11 cellular contexts compared by ENCODE assay signal in genomic region chr2:1990724-1991123, GRCh38.
A peak's percentile ranks its signal among the peaks of the same experiment; 100 is the strongest.
DNase-seq lines count a peak whose midpoint lies in the region; ATAC-seq, FAIRE-seq and TF ChIP-seq lines count a peak whose summit lies in the region.
"Had no signal": no experiment of that assay in that cellular context is flagged by ENCODE, and none has a peak within 500 bp of the region (broad histone marks: within the 10 kb centered on the region; RNA-seq: fewer than 3 reads in every experiment).

No MANE protein-coding gene starts in this region.

- peaks cover 5% of the 10 kb centered on the region for H3K9me3 Mint-ChIP-seq in activated naive CD4-positive, alpha-beta T cell treated with anti-CD3 and anti-CD28 coated beads, Interleukin-2, amount 10 ng/mL, durations not matched to agents 7 days and 5 days

- TF ChIP-seq RAD21 in A549 (conservative IDR thresholded peaks at IDR 0.05 in 1 of 2, IDR thresholded peaks at IDR 0.05 in 1 of 2): no peak

- H3K4me3 ChIP-seq in A549: no peak overlapping the region
- H3K4me3 ChIP-seq in body of pancreas: no peak overlapping the region
- H3K4me3 ChIP-seq: vagina had no signal

- POLR2A ChIA-PET in A549 (lab: Yijun Ruan, JAX): no interaction called here

- H3K4me1 Mint-ChIP-seq in activated naive CD4-positive, alpha-beta T cell treated with anti-CD3 and anti-CD28 coated beads, Interleukin-2, amount 10 ng/mL, durations not matched to agents 7 days and 5 days: peaks cover 39% of the 10 kb centered on the region

- 3% methylated on average over 7 of the region's 7 CpGs for WGBS in A549 (ENCODE audit: missing lambda C conversion rate)
- WGBS in body of pancreas, 2 donors: 30 to 31% methylated on average over 7 of the region's 7 CpGs

- H3K4me3 Mint-ChIP-seq in activated naive CD4-positive, alpha-beta T cell treated with anti-CD3 and anti-CD28 coated beads, Interleukin-2, amount 10 ng/mL, durations not matched to agents 7 days and 5 days: no peak overlapping the region

- no peak overlapping the region for H3K27ac Mint-ChIP-seq in activated naive CD4-positive, alpha-beta T cell treated with anti-CD3 and anti-CD28 coated beads, Interleukin-2, amount 10 ng/mL, durations not matched to agents 7 days and 5 days

- CTCF ChIA-PET in A549 (lab: Yijun Ruan, JAX): interaction anchor here (1.0 kb wide), 1 partner anchor 9 kb away, joined by 4 read pairs; no protein-coding TSS in a partner anchor
- CTCF ChIA-PET in activated naive CD4-positive, alpha-beta T cell treated with anti-CD3 and anti-CD28 coated beads, Interleukin-2, amount 10 ng/mL, durations not matched to agents 7 days and 5 days (lab: Charles Lee): no interaction called here

- FAIRE-seq in A549 (lab: Jason Lieb, UNC): no peak

- no peaks in the 10 kb centered on the region for H3K27me3 ChIP-seq in body of pancreas
- H3K27me3 ChIP-seq: vagina had no signal

- no peak for TF ChIP-seq EP300 in A549 (IDR thresholded peaks at IDR 0.05)

- intact Hi-C loops in body of pancreas (cut with DNase I): no loop called here

- peak in 1 of 2 experiments; percentile 11 for DNase-seq in A549 (ENCODE audit: low read depth in 1 of 2, low spot score in 1 of 2)
- DNase-seq in NCI-H1092 (lab: John Stamatoyannopoulos, UW): peak; percentile 27
- peak; percentile 59 to 85 (median 84) for DNase-seq in body of pancreas
- DNase-seq in left lobe of liver (ENCODE audit: low spot score): peak; percentile 74
- DNase-seq in activated naive CD4-positive, alpha-beta T cell treated with anti-CD3 and anti-CD28 coated beads, Interleukin-2, amount 10 ng/mL, durations not matched to agents 7 days and 5 days: no peak
- DNase-seq: activated CD4-positive, CD25-positive, alpha-beta regulatory T cell; NCI-H526 had no signal

- no peaks in the 10 kb centered on the region for H3K36me3 ChIP-seq in body of pancreas (replicated peaks in 1 of 2; ENCODE audit: insufficient read depth in 1 of 2, low read depth in 2 of 2)
- H3K36me3 ChIP-seq: vagina had no signal

- H3K4me2 ChIP-seq in A549: no peak overlapping the region

- no peaks in the 10 kb centered on the region for H3K36me3 Mint-ChIP-seq in activated naive CD4-positive, alpha-beta T cell treated with anti-CD3 and anti-CD28 coated beads, Interleukin-2, amount 10 ng/mL, durations not matched to agents 7 days and 5 days

- H3K27ac ChIP-seq in A549 (no peak overlapping the region), body of pancreas (no peak overlapping the region)
- H3K27ac ChIP-seq: vagina had no signal

- peaks cover 46% of the 10 kb centered on the region for H3K27me3 Mint-ChIP-seq in activated naive CD4-positive, alpha-beta T cell treated with anti-CD3 and anti-CD28 coated beads, Interleukin-2, amount 10 ng/mL, durations not matched to agents 7 days and 5 days

- no peak for TF ChIP-seq CTCF in A549 (IDR thresholded peaks at IDR 0.05)
- no peak for TF ChIP-seq CTCF in body of pancreas (IDR thresholded peaks at IDR 0.05)

- TF ChIP-seq POLR2A in A549 (IDR thresholded peaks at IDR 0.05; ENCODE audit: low read length) (no peak), body of pancreas (IDR thresholded peaks at IDR 0.05) (no peak)

- no peaks in the 10 kb centered on the region for H3K9me3 ChIP-seq in A549
- no peaks in the 10 kb centered on the region for H3K9me3 ChIP-seq in body of pancreas
- H3K9me3 ChIP-seq: vagina had no signal

- ATAC-seq in A549 (peak; percentile 44 to 57; a peak in 5 of 6 replicates), body of pancreas (peak; percentile 60), left lobe of liver (peak; percentile 87), GM21360 (IDR thresholded peaks at IDR 0.05; ENCODE audit: unreplicated experiment) (no peak), GM19324 (IDR thresholded peaks at IDR 0.05; ENCODE audit: low FRiP score, unreplicated experiment) (no peak), GM21526 (IDR thresholded peaks at IDR 0.05; ENCODE audit: low FRiP score, unreplicated experiment) (no peak)

- H3K4me1 ChIP-seq in A549 (no peaks in the 10 kb centered on the region), body of pancreas (peaks cover 37% of the 10 kb centered on the region)
- H3K4me1 ChIP-seq: vagina had no signal

TF ChIP-seq in A549, 52 proteins besides CTCF, POLR2A, EP300 and RAD21:
- TF ChIP-seq ZC3H11A (IDR thresholded peaks at IDR 0.05) (no peak), ELK1 (IDR thresholded peaks at IDR 0.05; ENCODE audit: low read depth, low read length) (no peak), EHF (CRISPR knock-in tag; IDR thresholded peaks at IDR 0.05) (no peak), MYC (IDR thresholded peaks at IDR 0.05; ENCODE audit: borderline replicate concordance, low read length) (no peak), TP53 (CRISPR knock-in tag; IDR thresholded peaks at IDR 0.05) (no peak), NPAS2 (CRISPR knock-in tag; IDR thresholded peaks at IDR 0.05; ENCODE audit: borderline replicate concordance) (no peak), CHD4 (IDR thresholded peaks at IDR 0.05; ENCODE audit: borderline replicate concordance) (no peak)
- TF ChIP-seq, protein P1, sequence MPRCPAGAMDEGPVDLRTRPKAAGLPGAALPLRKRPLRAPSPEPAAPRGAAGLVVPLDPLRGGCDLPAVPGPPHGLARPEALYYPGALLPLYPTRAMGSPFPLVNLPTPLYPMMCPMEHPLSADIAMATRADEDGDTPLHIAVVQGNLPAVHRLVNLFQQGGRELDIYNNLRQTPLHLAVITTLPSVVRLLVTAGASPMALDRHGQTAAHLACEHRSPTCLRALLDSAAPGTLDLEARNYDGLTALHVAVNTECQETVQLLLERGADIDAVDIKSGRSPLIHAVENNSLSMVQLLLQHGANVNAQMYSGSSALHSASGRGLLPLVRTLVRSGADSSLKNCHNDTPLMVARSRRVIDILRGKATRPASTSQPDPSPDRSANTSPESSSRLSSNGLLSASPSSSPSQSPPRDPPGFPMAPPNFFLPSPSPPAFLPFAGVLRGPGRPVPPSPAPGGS (IDR thresholded peaks at IDR 0.05): no peak
- TF ChIP-seq, protein P2, sequence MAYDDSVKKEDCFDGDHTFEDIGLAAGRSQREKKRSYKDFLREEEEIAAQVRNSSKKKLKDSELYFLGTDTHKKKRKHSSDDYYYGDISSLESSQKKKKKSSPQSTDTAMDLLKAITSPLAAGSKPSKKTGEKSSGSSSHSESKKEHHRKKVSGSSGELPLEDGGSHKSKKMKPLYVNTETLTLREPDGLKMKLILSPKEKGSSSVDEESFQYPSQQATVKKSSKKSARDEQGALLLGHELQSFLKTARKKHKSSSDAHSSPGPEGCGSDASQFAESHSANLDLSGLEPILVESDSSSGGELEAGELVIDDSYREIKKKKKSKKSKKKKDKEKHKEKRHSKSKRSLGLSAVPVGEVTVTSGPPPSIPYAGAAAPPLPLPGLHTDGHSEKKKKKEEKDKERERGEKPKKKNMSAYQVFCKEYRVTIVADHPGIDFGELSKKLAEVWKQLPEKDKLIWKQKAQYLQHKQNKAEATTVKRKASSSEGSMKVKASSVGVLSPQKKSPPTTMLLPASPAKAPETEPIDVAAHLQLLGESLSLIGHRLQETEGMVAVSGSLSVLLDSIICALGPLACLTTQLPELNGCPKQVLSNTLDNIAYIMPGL (CRISPR knock-in tag; IDR thresholded peaks at IDR 0.05; ENCODE audit: borderline replicate concordance): no peak
TF ChIP-seq in A549: peak in this region for 0.

Comparison
In these comparisons a context has a peak if more than half of its experiments do, and no peak if none do; other contexts are left out.
1. ATAC-seq: peak in A549 (2 of 2), body of pancreas (single experiment) and left lobe of liver (single experiment); none in GM21360 (single experiment), GM19324 (single experiment) and GM21526 (single experiment).